In genomic region chr4:46388860-46389259, GRCh38 we compare ENCODE assay signal across 13 cellular contexts. TPM values are rescaled to one million over a fixed set of nuclear protein-coding genes. Genes with fewer than 3 reads are reported as not detected.
DNase-seq lines count a peak whose midpoint lies in the region; TF ChIP-seq lines count a peak whose summit lies in the region.
"Had no signal": no experiment of that assay in that cellular context is flagged by ENCODE, and none has a peak within 500 bp of the region (broad histone marks: within the 10 kb centered on the region; RNA-seq: fewer than 3 reads in every experiment).

No MANE protein-coding gene starts in this region.

- TF ChIP-seq CTCF in progenitor cell of endocrine pancreas (IDR thresholded peaks at IDR 0.05; ENCODE audit: unreplicated experiment), result no peak

- peak; percentile 48 for DNase-seq in DMS53 treated with DMSO at 0.1 percent for 48 hours (lab: John Stamatoyannopoulos, UW; ENCODE audit: unreplicated experiment)
- no peak for DNase-seq in progenitor cell of endocrine pancreas (ENCODE audit: low spot score, unreplicated experiment)
- no peak for DNase-seq in activated effector memory CD4-positive, alpha-beta T cell treated with anti-CD3 and anti-CD28 coated beads, Interleukin-2, amount 50 U/mL, for 16 hours
- DNase-seq in NCI-H2227 (lab: John Stamatoyannopoulos, UW; ENCODE audit: unreplicated experiment), result no peak
- DNase-seq in activated CD8-positive, alpha-beta memory T cell treated with anti-CD3 and anti-CD28 coated beads for 24 hours, result no peak
- no peak for DNase-seq in NCI-H146 (lab: John Stamatoyannopoulos, UW)
- DNase-seq: activated CD4-positive, alpha-beta T cell treated with anti-CD3 and anti-CD28 coated beads, Interleukin-2, amount 50 U/mL, for 48 hours; activated naive CD4-positive, alpha-beta T cell treated with anti-CD3 and anti-CD28 coated beads, Interleukin-2, amount 50 U/mL, for 16 hours; CD8-positive, alpha-beta T cell; NCI-H1048 had no signal

- H3K27ac ChIP-seq in angular gyrus (ENCODE audit: low read depth, low read length), result peak overlapping the region; percentile 72
- H3K27ac ChIP-seq: HL-60 had no signal

- peak overlapping the region; percentile 77 for H3K4me3 Mint-ChIP-seq in progenitor cell of endocrine pancreas (ENCODE audit: low read depth)
- H3K4me3 Mint-ChIP-seq: CD8-positive, alpha-beta T cell had no signal

- H3K36me3 Mint-ChIP-seq in progenitor cell of endocrine pancreas (ENCODE audit: insufficient read depth), result no peaks in the 10 kb centered on the region
- H3K36me3 Mint-ChIP-seq: CD8-positive, alpha-beta T cell had no signal

- peaks cover 21% of the 10 kb centered on the region for H3K4me1 Mint-ChIP-seq in progenitor cell of endocrine pancreas (ENCODE audit: low read depth)

- H3K9me3 Mint-ChIP-seq in progenitor cell of endocrine pancreas (ENCODE audit: low read depth), result no peaks in the 10 kb centered on the region
- H3K9me3 Mint-ChIP-seq: CD8-positive, alpha-beta T cell had no signal

- peak overlapping the region; percentile 90 for H3K27ac Mint-ChIP-seq in progenitor cell of endocrine pancreas
- H3K27ac Mint-ChIP-seq: CD8-positive, alpha-beta T cell had no signal

- peaks cover 72% of the 10 kb centered on the region for H3K27me3 Mint-ChIP-seq in progenitor cell of endocrine pancreas

- H3K4me3 ChIP-seq in iPS-11a (ENCODE audit: low read depth, low read length), result peak overlapping the region; percentile 49

RNA-seq across cellular contexts. Expression of gene GABRA2, which starts 1.1 kb away (rescaled TPM):
- 0.98 and 1.7 TPM in 2 replicates for total RNA-seq in progenitor cell of endocrine pancreas
- total RNA-seq: CD8-positive, alpha-beta T cell had no signal
